Comparison of ENCODE assay signal across 21 cellular contexts in genomic region chr1:47774986-47775834, GRCh38.
"Had no signal": no experiment of that assay in that cellular context is flagged by ENCODE, and none has a peak within 500 bp of the region (broad histone marks: within the 10 kb centered on the region; RNA-seq: fewer than 3 reads in every experiment).

No MANE protein-coding gene starts in this region.

- H3K9ac ChIP-seq: parathyroid adenoma had no signal

- H3K36me3 ChIP-seq: gastrocnemius medialis, prostate gland, spleen, upper lobe of left lung, uterus had no signal

- H3K27me3 ChIP-seq: esophagus muscularis mucosa, gastrocnemius medialis, tibial artery, upper lobe of left lung, uterus had no signal

- ATAC-seq: gastrocnemius medialis; left colon; mucosa of descending colon; naive thymus-derived CD8-positive, alpha-beta T cell; sciatic nerve; stimulated activated memory B cell treated with anti-CD40 and anti-IgM and Interleukin-4, amounts not matched to agents 10 μg/mL and 1 μg/mL and 100 μg/mL, for 72 hours had no signal

- DNase-seq: effector memory CD4-positive, alpha-beta T cell; gastrocnemius medialis; left colon; mammary epithelial cell; mucosa of descending colon; naive thymus-derived CD8-positive, alpha-beta T cell; occipital lobe; spleen; stimulated activated CD4-positive, alpha-beta T cell treated with anti-CD3 and anti-CD28 coated beads, Interleukin-15, amount 100 ng/mL, for 24 hours; stimulated activated CD4-positive, alpha-beta T cell treated with anti-CD3 and anti-CD28 coated beads, Interleukin-1b, Interleukin-23, amount 100 ng/mL, for 48 hours; stimulated activated CD4-positive, alpha-beta T cell treated with anti-CD3 and anti-CD28 coated beads, Interleukin-4, amount 100 ng/mL, for 24 hours; tibial artery; uterus had no signal

- H3K4me3 ChIP-seq: esophagus muscularis mucosa, gastrocnemius medialis, mucosa of descending colon, prostate gland, spleen, tibial artery, upper lobe of left lung, uterus had no signal

- H3K27ac ChIP-seq: epithelial cell of prostate, esophagus muscularis mucosa, gastrocnemius medialis, parathyroid adenoma, prostate gland, spleen, tibial artery, upper lobe of left lung, uterus had no signal

- H3K27ac Mint-ChIP-seq: naive thymus-derived CD8-positive, alpha-beta T cell; stimulated activated memory B cell treated with anti-CD40 and anti-IgM and Interleukin-4, amounts not matched to agents 10 μg/mL and 1 μg/mL and 100 μg/mL, for 72 hours; stimulated activated naive CD8-positive, alpha-beta T cell treated with anti-CD3 and anti-CD28 coated beads, Interleukin-15, Interleukin-2, amounts not matched to agents 100 ng/mL and 50 ng/mL, for 24 hours had no signal

- H3K4me1 Mint-ChIP-seq: naive thymus-derived CD8-positive, alpha-beta T cell; stimulated activated memory B cell treated with anti-CD40 and anti-IgM and Interleukin-4, amounts not matched to agents 10 μg/mL and 1 μg/mL and 100 μg/mL, for 72 hours had no signal

- H3K9me3 Mint-ChIP-seq: naive thymus-derived CD8-positive, alpha-beta T cell; stimulated activated memory B cell treated with anti-CD40 and anti-IgM and Interleukin-4, amounts not matched to agents 10 μg/mL and 1 μg/mL and 100 μg/mL, for 72 hours; stimulated activated naive CD8-positive, alpha-beta T cell treated with anti-CD3 and anti-CD28 coated beads, Interleukin-15, Interleukin-2, amounts not matched to agents 100 ng/mL and 50 ng/mL, for 24 hours had no signal

- H2AFZ ChIP-seq: parathyroid adenoma had no signal

- H3K4me1 ChIP-seq: gastrocnemius medialis, parathyroid adenoma, spleen, upper lobe of left lung, uterus had no signal

- H3K9me3 ChIP-seq: esophagus muscularis mucosa, gastrocnemius medialis, mucosa of descending colon, prostate gland, spleen, tibial artery, upper lobe of left lung, uterus had no signal

- H3K27me3 Mint-ChIP-seq: stimulated activated naive CD8-positive, alpha-beta T cell treated with anti-CD3 and anti-CD28 coated beads, Interleukin-15, Interleukin-2, amounts not matched to agents 100 ng/mL and 50 ng/mL, for 24 hours had no signal

- H3K4me3 Mint-ChIP-seq: naive thymus-derived CD8-positive, alpha-beta T cell; stimulated activated memory B cell treated with anti-CD40 and anti-IgM and Interleukin-4, amounts not matched to agents 10 μg/mL and 1 μg/mL and 100 μg/mL, for 72 hours; stimulated activated naive CD8-positive, alpha-beta T cell treated with anti-CD3 and anti-CD28 coated beads, Interleukin-15, Interleukin-2, amounts not matched to agents 100 ng/mL and 50 ng/mL, for 24 hours had no signal

- H3K36me3 Mint-ChIP-seq: naive thymus-derived CD8-positive, alpha-beta T cell; stimulated activated memory B cell treated with anti-CD40 and anti-IgM and Interleukin-4, amounts not matched to agents 10 μg/mL and 1 μg/mL and 100 μg/mL, for 72 hours had no signal
